25 cellular contexts compared by ENCODE assay signal in genomic region chr10:103808784-103809183, GRCh38. TPM values are rescaled to one million over a fixed set of nuclear protein-coding genes. Genes with fewer than 3 reads are reported as not detected.
DNase-seq lines count a peak whose midpoint lies in the region; ATAC-seq, FAIRE-seq and TF ChIP-seq lines count a peak whose summit lies in the region.
"Had no signal": no experiment of that assay in that cellular context is flagged by ENCODE, and none has a peak within 500 bp of the region (broad histone marks: within the 10 kb centered on the region; RNA-seq: fewer than 3 reads in every experiment).

No MANE protein-coding gene starts in this region.

- intact Hi-C loops in left ventricle myocardium superior (cut with micrococcal nuclease) (no loop called here), cardiac septum (cut with DNase I) (no loop called here), upper lobe of right lung (cut with DNase I) (no loop called here), pancreas (cut with DNase I) (no loop called here)

- H3K27ac ChIP-seq in upper lobe of right lung = no peak overlapping the region
- no peak overlapping the region for H3K27ac ChIP-seq in pancreas
- H3K27ac ChIP-seq: BLaER1, HL-60, PC-9 had no signal

- H3K4me3 ChIP-seq in upper lobe of right lung = no peak overlapping the region
- H3K4me3 ChIP-seq in foreskin fibroblast (ENCODE audit: low read depth in 1 of 2, low read length in 2 of 2) = no peak overlapping the region
- H3K4me3 ChIP-seq in pancreas = no peak overlapping the region
- H3K4me3 ChIP-seq: BLaER1, GM23338, PC-9 had no signal

- WGBS in pancreas, 2 donors = 73 to 74% methylated on average over 3 of the region's 3 CpGs

- ATAC-seq in left ventricle myocardium superior (peak; percentile 36), left lobe of liver (peak; percentile 69), upper lobe of right lung (no peak), pancreas (no peak)
- ATAC-seq: GM23338, SK-N-SH treated with all-trans-retinoic acid at 6 μM for 48 hours had no signal

- FAIRE-seq in pancreas (lab: Jason Lieb, UNC) = no peak
- FAIRE-seq: G401.6, GM12892 had no signal

- no peak for TF ChIP-seq CTCF in upper lobe of right lung (IDR thresholded peaks at IDR 0.05)
- no peak for TF ChIP-seq CTCF in foreskin fibroblast (IDR thresholded peaks at IDR 0.05; ENCODE audit: low read depth, low read length)
- TF ChIP-seq CTCF in pancreas (IDR thresholded peaks at IDR 0.05) = no peak

- H3K36me3 ChIP-seq in upper lobe of right lung = no peaks in the 10 kb centered on the region
- H3K36me3 ChIP-seq in pancreas = no peaks in the 10 kb centered on the region

- H3K27me3 ChIP-seq in upper lobe of right lung (no peaks in the 10 kb centered on the region), pancreas (no peaks in the 10 kb centered on the region)
- H3K27me3 ChIP-seq: BLaER1 had no signal

- H3K4me1 ChIP-seq in upper lobe of right lung (peaks cover 10% of the 10 kb centered on the region), pancreas (peaks cover 6 to 9% (median 7%) of the 10 kb centered on the region in 3 donors)

- no peak for DNase-seq in left ventricle myocardium superior
- DNase-seq in cardiac septum (ENCODE audit: low spot score) = no peak
- DNase-seq in NCI-H69 (lab: John Stamatoyannopoulos, UW) = peak; percentile 47
- DNase-seq in left lobe of liver (ENCODE audit: low spot score) = peak; percentile 65
- peak; percentile 10 for DNase-seq in upper lobe of right lung
- DNase-seq in foreskin fibroblast = no peak
- DNase-seq in pancreas = no peak
- DNase-seq: Caco-2; CD4-positive, alpha-beta memory T cell; DMS 273 treated with DMSO at 0.1 percent for 48 hours; HCEC 1CT; KBM-7; NCI-H1105; NCI-H146; NCI-H2029; NCI-H226; NCI-H510A treated with DMSO at 0.1 percent for 48 hours; PC-9; RPMI8226 had no signal

- no peaks in the 10 kb centered on the region for H3K9me3 ChIP-seq in upper lobe of right lung
- H3K9me3 ChIP-seq in pancreas = no peaks in the 10 kb centered on the region
- H3K9me3 ChIP-seq: BLaER1, Caco-2 had no signal

RNA-seq across cellular contexts. Expression of gene SH3PXD2A, which starts 46.6 kb away (rescaled TPM):
- total RNA-seq in left ventricle myocardium superior (28.6 TPM), cardiac septum (45.0 TPM), left lobe of liver (43.5 TPM), upper lobe of right lung (35.2 TPM), pancreas (10 to 100 TPM in 1 of 6 donors, 1 to 10 TPM in 5; 3.9 to 16.4 (median 6.7) TPM)
- polyA plus RNA-seq in pancreas = 10 to 100 TPM in 1 of 2 donors, 1 to 10 TPM in 1; 8.1 to 10.6 TPM

Comparison
In these comparisons a context has a peak if more than half of its experiments do, and no peak if none do; other contexts are left out.
1. ATAC-seq: peak in left ventricle myocardium superior (single experiment) and left lobe of liver (single experiment); none in upper lobe of right lung (single experiment) and pancreas (0 of 4).
2. DNase-seq: peak in NCI-H69 (single experiment), left lobe of liver (single experiment) and upper lobe of right lung (single experiment); none in left ventricle myocardium superior (single experiment), cardiac septum (single experiment), foreskin fibroblast (0 of 2) and pancreas (0 of 6).